Comparison of ENCODE assay signal across 19 cellular contexts in the genomic region with DNA sequence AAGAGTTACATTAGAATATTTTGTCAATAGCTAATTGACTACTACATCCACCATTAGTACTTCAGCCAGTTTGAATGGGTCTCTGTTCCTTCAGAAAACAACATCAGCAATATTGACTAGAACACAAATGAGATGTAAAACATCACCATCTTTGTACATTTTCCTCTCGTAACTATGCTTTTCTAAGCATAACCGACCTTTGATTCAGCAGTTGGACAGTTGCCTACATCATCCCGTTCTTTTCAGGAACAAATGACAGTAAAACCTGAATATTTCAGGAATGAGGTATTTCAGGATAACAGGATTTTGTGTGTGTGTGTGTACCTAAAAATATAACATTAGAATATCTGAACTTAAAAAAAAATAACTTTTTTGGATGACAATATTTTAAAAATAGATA.
"Had no signal": no experiment of that assay in that cellular context is flagged by ENCODE, and none has a peak within 500 bp of the region (broad histone marks: within the 10 kb centered on the region; RNA-seq: fewer than 3 reads in every experiment).

No MANE protein-coding gene starts in this region.

- H3K4me3 ChIP-seq: cardiac muscle cell, dorsolateral prefrontal cortex, gastroesophageal sphincter, heart left ventricle, prostate gland, right atrium auricular region, skin epidermis, transverse colon, uterus had no signal

- ATAC-seq: activated CD8-positive, alpha-beta memory T cell treated with anti-CD3 and anti-CD28 coated beads, Interleukin-2, amount 10 ng/mL, durations not matched to agents 7 days and 5 days; gastroesophageal sphincter; heart left ventricle; left ventricle myocardium superior had no signal

- DNase-seq: activated B cell treated with CpG ODN at 0.5 μM for 24 hours; activated CD4-positive, alpha-beta memory T cell treated with anti-CD3 and anti-CD28 coated beads, Interleukin-2, amount 10 ng/mL, durations not matched to agents 7 days and 5 days; activated CD4-positive, alpha-beta T cell treated with anti-CD3 and anti-CD28 coated beads for 4 hours; activated CD8-positive, alpha-beta memory T cell treated with anti-CD3 and anti-CD28 coated beads, Interleukin-2, amount 10 ng/mL, durations not matched to agents 7 days and 5 days; activated naive CD8-positive, alpha-beta T cell treated with anti-CD3 and anti-CD28 coated beads for 36 hours; amygdala; dorsolateral prefrontal cortex; heart left ventricle; left ventricle myocardium superior; naive B cell; T-helper 1 cell; T-helper 9 cell; transverse colon; uterus had no signal
